ENCODE assay signal across 13 cellular contexts in the genomic region with DNA sequence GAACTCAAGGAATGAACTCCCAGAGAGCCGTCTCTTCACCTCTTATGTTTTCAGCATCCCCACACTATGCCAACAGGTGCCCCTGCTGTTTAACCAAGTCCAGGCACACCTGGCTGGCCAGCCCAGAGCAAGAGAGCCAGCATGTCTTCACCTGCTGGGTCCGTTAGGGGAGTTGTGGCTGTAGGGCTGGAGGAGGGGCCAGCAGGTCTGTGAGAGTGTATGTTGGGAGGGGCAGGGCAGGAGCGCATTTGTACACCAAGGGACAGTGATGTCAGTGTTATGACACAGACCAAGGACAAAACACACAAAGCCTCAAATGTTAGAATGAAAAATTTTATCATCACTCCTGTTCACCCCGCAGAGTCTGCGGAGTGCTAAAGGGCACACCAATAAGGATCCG. TPM values are rescaled to one million over a fixed set of nuclear protein-coding genes. Genes with fewer than 3 reads are reported as not detected.
DNase-seq lines count a peak whose midpoint lies in the region; ATAC-seq and TF ChIP-seq lines count a peak whose summit lies in the region.
"Had no signal": no experiment of that assay in that cellular context is flagged by ENCODE, and none has a peak within 500 bp of the region (broad histone marks: within the 10 kb centered on the region; RNA-seq: fewer than 3 reads in every experiment).

No MANE protein-coding gene starts in this region.

- TF ChIP-seq CTCF in CD8-positive, alpha-beta T cell (IDR thresholded peaks at IDR 0.05) = no peak
- TF ChIP-seq CTCF in Loucy (conservative IDR thresholded peaks at IDR 0.05; ENCODE audit: low read length) (no peak), breast epithelium (IDR thresholded peaks at IDR 0.05) (no peak), neural crest cell (conservative IDR thresholded peaks at IDR 0.05) (no peak)

- no peak overlapping the region for H2AFZ ChIP-seq in Loucy (ENCODE audit: low read length)

- intact Hi-C loops in CD8-positive, alpha-beta T cell (cut with DNase I, micrococcal nuclease) = loop anchor here (10.0 kb wide), 2 partner anchors 604 to 1506 kb away; partner anchors contain the start of genes YWHAH (in 2 of the 2) and ASCC2 (in 1 of the 2)
- intact Hi-C loops in breast epithelium (cut with DNase I; ENCODE audit: low total_unique reads) = no loop called here

- no peak overlapping the region for H3K4me3 ChIP-seq in CD8-positive, alpha-beta T cell (ENCODE audit: low read depth, low read length)
- H3K4me3 ChIP-seq in Loucy (ENCODE audit: low read length, poor library complexity, severe bottlenecking) (peak overlapping the region; percentile 90), breast epithelium (no peak overlapping the region)
- H3K4me3 ChIP-seq: dorsolateral prefrontal cortex had no signal

- peaks cover 89% of the 10 kb centered on the region for H3K36me3 Mint-ChIP-seq in CD8-positive, alpha-beta T cell
- peaks cover 22% of the 10 kb centered on the region for H3K36me3 Mint-ChIP-seq in neural crest cell (ENCODE audit: low read depth)

- no peak for TF ChIP-seq POLR2A in breast epithelium (IDR thresholded peaks at IDR 0.05)

- no peaks in the 10 kb centered on the region for H3K9me2 ChIP-seq in Loucy (replicated peaks; ENCODE audit: low read depth, low read length)

- H3K4me1 ChIP-seq in CD8-positive, alpha-beta T cell (ENCODE audit: insufficient read depth, low read length) = peaks cover 79% of the 10 kb centered on the region
- H3K4me1 ChIP-seq in Loucy (ENCODE audit: insufficient read depth, low read length, poor library complexity, severe bottlenecking) (peaks cover 46% of the 10 kb centered on the region), breast epithelium (peaks cover 0 to 32% of the 10 kb centered on the region in 2 donors)

- CTCF ChIA-PET in CD8-positive, alpha-beta T cell (lab: Charles Lee) = interaction anchor here (4.9 kb wide), 1 partner anchor 26 kb away, joined by 26 read pairs; no protein-coding TSS in a partner anchor

- H3K79me2 ChIP-seq in Loucy (ENCODE audit: insufficient read depth, low read length) = peaks cover 95% of the 10 kb centered on the region

- peaks cover 87% of the 10 kb centered on the region for H4K20me1 ChIP-seq in Loucy (ENCODE audit: insufficient read depth, low read length, poor library complexity, severe bottlenecking)

- ATAC-seq in CD8-positive, alpha-beta T cell = no peak
- ATAC-seq in HG02885 (IDR thresholded peaks at IDR 0.05; ENCODE audit: poor library complexity, unreplicated experiment) = no peak
- ATAC-seq: activated CD4-positive, CD25-positive, alpha-beta regulatory T cell treated with anti-CD3 and anti-CD28 coated beads, Interleukin-2, amount 50 U/mL, for 24 hours; HCT116 had no signal

- peak overlapping the region; percentile 45 for H3K9ac ChIP-seq in Loucy (ENCODE audit: low read depth, low read length, poor library complexity, severe bottlenecking)

- no peaks in the 10 kb centered on the region for H3F3A ChIP-seq in Loucy (ENCODE audit: low read depth)

- peaks cover 90% of the 10 kb centered on the region for H3K4me1 Mint-ChIP-seq in CD8-positive, alpha-beta T cell (ENCODE audit: low read depth)
- peaks cover 64% of the 10 kb centered on the region for H3K4me1 Mint-ChIP-seq in neural crest cell

- H3K36me3 ChIP-seq in CD8-positive, alpha-beta T cell (ENCODE audit: insufficient read depth, low read length) = peaks cover 51% of the 10 kb centered on the region
- H3K36me3 ChIP-seq in Loucy (ENCODE audit: insufficient read depth, low read length) (peaks cover 61% of the 10 kb centered on the region; the same call in 1 of the 2 replicates), breast epithelium (no peaks in the 10 kb centered on the region)

- no peaks in the 10 kb centered on the region for H3K9me3 Mint-ChIP-seq in CD8-positive, alpha-beta T cell
- no peaks in the 10 kb centered on the region for H3K9me3 Mint-ChIP-seq in neural crest cell

- no peaks in the 10 kb centered on the region for H3K27me3 ChIP-seq in CD8-positive, alpha-beta T cell (ENCODE audit: insufficient read depth, low read length)
- H3K27me3 ChIP-seq in Loucy (ENCODE audit: insufficient read depth, low read length, poor library complexity, severe bottlenecking) (no peaks in the 10 kb centered on the region), breast epithelium (no peaks in the 10 kb centered on the region)
- H3K27me3 ChIP-seq: dorsolateral prefrontal cortex had no signal

- no peak overlapping the region for H3K27ac ChIP-seq in CD8-positive, alpha-beta T cell (ENCODE audit: low read depth, low read length)
- H3K27ac ChIP-seq in breast epithelium = peak overlapping the region; percentile 93
- H3K27ac ChIP-seq: C4-2B had no signal

- H3K4me3 Mint-ChIP-seq in CD8-positive, alpha-beta T cell = no peak overlapping the region
- peak overlapping the region; percentile 98 for H3K4me3 Mint-ChIP-seq in neural crest cell

- POLR2A ChIA-PET in CD8-positive, alpha-beta T cell (lab: Charles Lee) = no interaction called here

- DNase-seq in CD8-positive, alpha-beta T cell = no peak
- DNase-seq in breast epithelium (ENCODE audit: low spot score in 2 of 2) (no peak), neural crest cell (ENCODE audit: low read depth, low spot score) (no peak), nucleus accumbens (lab: John Stamatoyannopoulos, UW) (no peak)
- no peak for DNase-seq in stimulated activated naive CD4-positive, alpha-beta T cell treated with Interleukin-2 at 50 U/mL for 16 hours (lab: John Stamatoyannopoulos, UW)
- DNase-seq: dorsolateral prefrontal cortex, NCI-H1436, NCI-H526 treated with DMSO at 0.1 percent for 48 hours had no signal

- peak overlapping the region; percentile 100 for H3K4me2 ChIP-seq in Loucy (ENCODE audit: low read depth, low read length, poor library complexity, severe bottlenecking)

- no peaks in the 10 kb centered on the region for H3K27me3 Mint-ChIP-seq in CD8-positive, alpha-beta T cell (ENCODE audit: low read depth)
- H3K27me3 Mint-ChIP-seq in neural crest cell (ENCODE audit: low read depth) = peaks cover 5% of the 10 kb centered on the region

- H3K27ac Mint-ChIP-seq in CD8-positive, alpha-beta T cell = peak overlapping the region; percentile 66
- H3K27ac Mint-ChIP-seq in neural crest cell (ENCODE audit: unreplicated experiment) = peak overlapping the region; percentile 43

- H3K9me3 ChIP-seq in CD8-positive, alpha-beta T cell (ENCODE audit: low read length) = no peaks in the 10 kb centered on the region
- no peaks in the 10 kb centered on the region for H3K9me3 ChIP-seq in Loucy (ENCODE audit: insufficient read depth, low read depth, low read length)
- H3K9me3 ChIP-seq in breast epithelium = no peaks in the 10 kb centered on the region

RNA-seq across cellular contexts. Expression of gene PATZ1, which starts 5.8 kb away (rescaled TPM):
- total RNA-seq in CD8-positive, alpha-beta T cell = 10 to 100 TPM; 57.8 to 61.3 TPM
- total RNA-seq in breast epithelium (10 to 100 TPM; 15.4 to 49.6 (median 40.6) TPM), neural crest cell (104 and 105 TPM in 2 replicates)

RNA-seq across cellular contexts. Expression of gene PIK3IP1, which starts 48.1 kb away (rescaled TPM):
- 100 to 1,000 TPM; 802 to 814 TPM for total RNA-seq in CD8-positive, alpha-beta T cell
- total RNA-seq in breast epithelium (100 to 1,000 TPM in 1 of 3 donors, 10 to 100 TPM in 2; 43.3 to 109 (median 72.5) TPM), neural crest cell (1.8 and 2.3 TPM in 2 replicates)

RNA-seq across cellular contexts. Expression of gene DRG1, which starts 59.0 kb away (rescaled TPM):
- 10 to 100 TPM; 55.9 to 63.3 TPM for total RNA-seq in CD8-positive, alpha-beta T cell
- total RNA-seq in breast epithelium = 10 to 100 TPM; 62.3 to 80.3 (median 74.9) TPM
- 80.5 and 84.1 TPM in 2 replicates for total RNA-seq in neural crest cell

Comparison
In these comparisons a context has a peak if more than half of its experiments do, and no peak if none do; other contexts are left out.
1. RNA of gene PIK3IP1, which starts 48.1 kb away (total RNA-seq): 802 to 814 TPM in CD8-positive, alpha-beta T cell and 43.3 to 109 TPM in breast epithelium; 1.8 to 2.3 TPM in neural crest cell; every median in the first group is over 10 times any median in the second.